Comparison of ENCODE assay signal across 18 cellular contexts in the genomic region with DNA sequence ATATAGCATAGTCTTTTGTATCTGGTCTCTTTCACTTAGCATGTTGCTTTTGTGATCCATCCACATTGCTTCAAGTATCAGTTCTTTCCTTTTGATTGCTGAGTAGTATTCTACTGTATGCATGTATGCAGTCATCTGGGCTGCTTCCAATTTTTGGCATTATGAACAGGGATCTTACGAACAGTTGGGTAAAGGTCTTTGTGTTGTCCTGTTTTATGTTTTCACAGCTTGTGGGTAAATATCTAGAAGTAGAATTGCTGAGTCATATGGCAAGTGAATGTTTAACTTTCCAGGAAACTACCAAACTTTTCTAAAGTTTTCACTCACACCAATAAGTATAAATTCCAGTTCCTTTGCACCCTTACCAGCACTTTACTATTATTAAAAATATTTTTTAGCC.
DNase-seq lines count a peak whose midpoint lies in the region; ATAC-seq, FAIRE-seq and TF ChIP-seq lines count a peak whose summit lies in the region.
"Had no signal": no experiment of that assay in that cellular context is flagged by ENCODE, and none has a peak within 500 bp of the region (broad histone marks: within the 10 kb centered on the region; RNA-seq: fewer than 3 reads in every experiment).

No MANE protein-coding gene starts in this region.

- peaks cover 5% of the 10 kb centered on the region for H3K4me1 Mint-ChIP-seq in MCF 10A (ENCODE audit: insufficient read depth, unreplicated experiment)
- H3K4me1 Mint-ChIP-seq: WTC11 had no signal

- H3K27me3 ChIP-seq in breast epithelium (no peaks in the 10 kb centered on the region), transverse colon (no peaks in the 10 kb centered on the region), upper lobe of left lung (no peaks in the 10 kb centered on the region)
- H3K27me3 ChIP-seq: Peyer's patch, uterus had no signal

- H3K27me3 Mint-ChIP-seq in MCF 10A (ENCODE audit: insufficient read depth, unreplicated experiment) = no peaks in the 10 kb centered on the region
- H3K27me3 Mint-ChIP-seq: activated naive CD8-positive, alpha-beta T cell; naive thymus-derived CD8-positive, alpha-beta T cell had no signal

- peaks cover 5% of the 10 kb centered on the region for H3K9me3 Mint-ChIP-seq in MCF 10A (ENCODE audit: unreplicated experiment)

- H3K27ac Mint-ChIP-seq in MCF 10A (ENCODE audit: low read depth, unreplicated experiment) = no peak overlapping the region
- H3K27ac Mint-ChIP-seq: activated naive CD8-positive, alpha-beta T cell; WTC11 had no signal

- H3K4me3 ChIP-seq in breast epithelium (no peak overlapping the region), fibroblast of the aortic adventitia (ENCODE audit: low read depth, low read length) (no peak overlapping the region), transverse colon (no peak overlapping the region), upper lobe of left lung (no peak overlapping the region)
- H3K4me3 ChIP-seq: Peyer's patch, uterus had no signal

- 14 to 53% methylated on average over 1 of the region's 1 CpG for WGBS in transverse colon (ENCODE audit: low coverage in 1 of 2), 2 donors
- WGBS in upper lobe of left lung, 2 donors = 72 to 77% methylated on average over 1 of the region's 1 CpG

- H3K36me3 ChIP-seq in breast epithelium (no peaks in the 10 kb centered on the region), transverse colon (peaks cover 0 to 9% (median 0%) of the 10 kb centered on the region in 4 donors), upper lobe of left lung (peaks cover 0 to 13% (median 0%) of the 10 kb centered on the region in 4 donors)
- H3K36me3 ChIP-seq: Peyer's patch, uterus had no signal

- H3K4me1 ChIP-seq in breast epithelium = no peaks in the 10 kb centered on the region
- peaks cover 0 to 23% (median 4%) of the 10 kb centered on the region in 4 donors for H3K4me1 ChIP-seq in transverse colon
- H3K4me1 ChIP-seq in upper lobe of left lung = no peaks in the 10 kb centered on the region
- H3K4me1 ChIP-seq: Peyer's patch, uterus had no signal

- FAIRE-seq in RCC 7860 (lab: Jason Lieb, UNC) = peak; percentile 56

- peaks cover 35% of the 10 kb centered on the region for H3K36me3 Mint-ChIP-seq in MCF 10A (ENCODE audit: insufficient read depth, unreplicated experiment)

- no peak for ATAC-seq in GM19023 (IDR thresholded peaks at IDR 0.05; ENCODE audit: unreplicated experiment)
- no peak for ATAC-seq in upper lobe of left lung (ENCODE audit: low FRiP score in 2 of 2)
- ATAC-seq: left ventricle myocardium superior; naive thymus-derived CD8-positive, alpha-beta T cell; right cardiac atrium; WTC11 had no signal

- TF ChIP-seq POLR2A in breast epithelium (IDR thresholded peaks at IDR 0.05) (no peak), transverse colon (IDR thresholded peaks at IDR 0.05) (no peak), upper lobe of left lung (IDR thresholded peaks at IDR 0.05) (no peak)

- H3K27ac ChIP-seq in breast epithelium (no peak overlapping the region), transverse colon (peak overlapping the region in 3 of 4 donors; percentile 24 to 54 (median 52)), upper lobe of left lung (no peak overlapping the region)
- H3K27ac ChIP-seq: Peyer's patch, uterus had no signal

- TF ChIP-seq CTCF in MCF 10A (IDR thresholded peaks at IDR 0.05; ENCODE audit: unreplicated experiment) = no peak
- no peak for TF ChIP-seq CTCF in breast epithelium (IDR thresholded peaks at IDR 0.05)
- TF ChIP-seq CTCF in fibroblast of the aortic adventitia (IDR thresholded peaks at IDR 0.05; ENCODE audit: insufficient read depth, low read length) = no peak
- TF ChIP-seq CTCF in transverse colon (IDR thresholded peaks at IDR 0.05) = no peak
- no peak for TF ChIP-seq CTCF in upper lobe of left lung (IDR thresholded peaks at IDR 0.05)

- in situ Hi-C loops in transverse colon (cut with MboI; ENCODE audit: low pct_ligation_motif_present in 1 of 4, low pct_unique_long_range_greater_than_20kb in 1 of 4, low sequenced_read_pairs in 3 of 4) = no loop called here

- H3K4me3 Mint-ChIP-seq in MCF 10A (ENCODE audit: unreplicated experiment) = no peak overlapping the region
- H3K4me3 Mint-ChIP-seq: activated naive CD8-positive, alpha-beta T cell; naive thymus-derived CD8-positive, alpha-beta T cell; WTC11 had no signal

- CTCF ChIA-PET in MCF 10A (lab: Yijun Ruan, JAX) = no interaction called here

- H3K9me3 ChIP-seq in breast epithelium (no peaks in the 10 kb centered on the region), transverse colon (no peaks in the 10 kb centered on the region), upper lobe of left lung (no peaks in the 10 kb centered on the region)
- H3K9me3 ChIP-seq: Peyer's patch, uterus had no signal

- DNase-seq in MCF 10A (ENCODE audit: unreplicated experiment) (peak; percentile 55), breast epithelium (ENCODE audit: low spot score in 2 of 2) (no peak), RCC 7860 (ENCODE audit: low spot score) (no peak), fibroblast of the aortic adventitia (ENCODE audit: low read depth) (peak; percentile 30), transverse colon (no peak), A172 (ENCODE audit: low spot score) (no peak), upper lobe of left lung (no peak)
- DNase-seq: left ventricle myocardium superior; naive thymus-derived CD8-positive, alpha-beta T cell; NCI-H187; NCI-H524 treated with DMSO at 0.1 percent for 48 hours; Peyer's patch; right cardiac atrium; stimulated activated CD4-positive, alpha-beta T cell treated with anti-CD3 and anti-CD28 coated beads, Interleukin-2, amount 100 ng/mL, for 48 hours; uterus had no signal

- POLR2A ChIA-PET in MCF 10A (lab: Yijun Ruan, JAX) = no interaction called here

- intact Hi-C loops in MCF 10A (cut with micrococcal nuclease) (no loop called here), breast epithelium (cut with DNase I; ENCODE audit: low total_unique reads) (no loop called here), transverse colon (cut with DNase I; ENCODE audit: low total_unique reads) (no loop called here)

- no peak for TF ChIP-seq EP300 in transverse colon (IDR thresholded peaks at IDR 0.05; ENCODE audit: low read depth)
- TF ChIP-seq EP300 in upper lobe of left lung (IDR thresholded peaks at IDR 0.05) = no peak

- no TSS peak for BruUV-seq in MCF 10A (replicated peaks; lab: Mats Ljungman, UMichigan)

Comparison
In these comparisons a context has a peak if more than half of its experiments do, and no peak if none do; other contexts are left out.
1. DNase-seq: peak in MCF 10A (single experiment) and fibroblast of the aortic adventitia (single experiment); none in breast epithelium (0 of 2), RCC 7860 (single experiment), transverse colon (single experiment), A172 (single experiment) and upper lobe of left lung (0 of 2).
2. H3K27ac ChIP-seq: peak in transverse colon (3 of 4); none in breast epithelium (0 of 2) and upper lobe of left lung (0 of 4).